Comparison of ENCODE assay signal across 8 cellular contexts in genomic region chr6:10414766-10415592, GRCh38. TPM values are rescaled to one million over a fixed set of nuclear protein-coding genes. Genes with fewer than 3 reads are reported as not detected.
DNase-seq lines count a peak whose midpoint lies in the region; ATAC-seq and TF ChIP-seq lines count a peak whose summit lies in the region.

Gene TFAP2A, minus strand, starts transcription at chr6:10415074. Its CDS starts 83 bp downstream, at chr6:10414991.

- H3K27ac ChIP-seq in colonic mucosa: no peak within 1 kb of the TSS

- no peak within 1 kb of the TSS for H3K9ac ChIP-seq in colonic mucosa (ENCODE audit: low read depth in 2 of 2, low read length in 2 of 2)

- no peaks in the 10 kb centered on the region for H3K36me3 ChIP-seq in colonic mucosa

- TF ChIP-seq CTCF in fibroblast of villous mesenchyme (IDR thresholded peaks at IDR 0.05; ENCODE audit: insufficient read depth, low read depth, low read length) (peak; percentile 7), colonic mucosa (IDR thresholded peaks at IDR 0.05) (no peak)

- H3K27me3 ChIP-seq in colonic mucosa: peaks cover 97% of the 10 kb centered on the region

- peaks cover 7% of the 10 kb centered on the region for H3K4me1 ChIP-seq in colonic mucosa

- peak within 1 kb of the TSS; percentile 80 to 87 for H3K4me3 Mint-ChIP-seq in stimulated activated naive CD8-positive, alpha-beta T cell treated with anti-CD3 and anti-CD28 coated beads, Interleukin-15, amount 100 ng/mL, for 72 hours

- H3K9me3 ChIP-seq in colonic mucosa: no peaks in the 10 kb centered on the region

- ATAC-seq in SK-N-SH treated with all-trans-retinoic acid at 6 μM for 48 hours (peak; percentile 17; the same call in 2 of the 3 replicates), GM18867 (IDR thresholded peaks at IDR 0.05; ENCODE audit: unreplicated experiment) (no peak)
- no peak for ATAC-seq in stimulated activated naive CD8-positive, alpha-beta T cell treated with anti-CD3 and anti-CD28 coated beads, Interleukin-15, amount 100 ng/mL, for 72 hours

- H3K9me3 Mint-ChIP-seq in stimulated activated naive CD8-positive, alpha-beta T cell treated with anti-CD3 and anti-CD28 coated beads, Interleukin-15, amount 100 ng/mL, for 72 hours: peaks cover 7 to 20% of the 10 kb centered on the region in 2 donors

- peaks cover 100% of the 10 kb centered on the region for H3K27me3 Mint-ChIP-seq in stimulated activated naive CD8-positive, alpha-beta T cell treated with anti-CD3 and anti-CD28 coated beads, Interleukin-15, amount 100 ng/mL, for 72 hours

- H3K4me3 ChIP-seq in fibroblast of villous mesenchyme (ENCODE audit: low read depth, low read length) (peak within 1 kb of the TSS; percentile 32), colonic mucosa (no peak within 1 kb of the TSS)

- DNase-seq in activated CD4-positive, alpha-beta T cell treated with anti-CD3 and anti-CD28 coated beads for 48 hours: peak; percentile 11
- DNase-seq in activated CD4-positive, alpha-beta T cell treated with anti-CD3 and anti-CD28 coated beads for 4 hours: no peak
- peak; percentile 20 for DNase-seq in fibroblast of villous mesenchyme (ENCODE audit: low read depth)
- no peak for DNase-seq in stimulated activated naive CD8-positive, alpha-beta T cell treated with anti-CD3 and anti-CD28 coated beads, Interleukin-15, amount 100 ng/mL, for 72 hours
- DNase-seq in colonic mucosa: no peak
- DNase-seq in stimulated activated CD4-positive, alpha-beta T cell treated with anti-CD3 and anti-CD28 coated beads, Interleukin-2, amount 100 ng/mL, for 24 hours: no peak

- H3K4me1 Mint-ChIP-seq in stimulated activated naive CD8-positive, alpha-beta T cell treated with anti-CD3 and anti-CD28 coated beads, Interleukin-15, amount 100 ng/mL, for 72 hours: peaks cover 80% of the 10 kb centered on the region

- intact Hi-C loops in colonic mucosa (cut with DNase I): no loop called here

- no peak within 1 kb of the TSS for H3K27ac Mint-ChIP-seq in stimulated activated naive CD8-positive, alpha-beta T cell treated with anti-CD3 and anti-CD28 coated beads, Interleukin-15, amount 100 ng/mL, for 72 hours

TF ChIP-seq in SK-N-SH treated with all-trans-retinoic acid at 6 μM for 48 hours, 23 proteins besides CTCF, POLR2A, EP300 and RAD21:
- no peak for TF ChIP-seq TCF4 (CRISPR knock-in tag; IDR thresholded peaks at IDR 0.05; ENCODE audit: borderline replicate concordance)
- TF ChIP-seq ZNF8 (CRISPR knock-in tag; IDR thresholded peaks at IDR 0.05): no peak
- TF ChIP-seq ZC3H10 (CRISPR knock-in tag; IDR thresholded peaks at IDR 0.05): no peak
- no peak for TF ChIP-seq CSDC2 (CRISPR knock-in tag; IDR thresholded peaks at IDR 0.05)
- no peak for TF ChIP-seq ZNF70 (CRISPR knock-in tag; IDR thresholded peaks at IDR 0.05)
- no peak for TF ChIP-seq PPARA (CRISPR knock-in tag; IDR thresholded peaks at IDR 0.05; ENCODE audit: borderline replicate concordance)
- TF ChIP-seq CSRNP3 (CRISPR knock-in tag; IDR thresholded peaks at IDR 0.05): no peak
- no peak for TF ChIP-seq ISL1 (CRISPR knock-in tag; IDR thresholded peaks at IDR 0.05)
- TF ChIP-seq POU6F1 (CRISPR knock-in tag; IDR thresholded peaks at IDR 0.05; ENCODE audit: borderline replicate concordance, low read depth): no peak
- TF ChIP-seq PATZ1 (CRISPR knock-in tag; IDR thresholded peaks at IDR 0.05; ENCODE audit: borderline replicate concordance): no peak
TF ChIP-seq in SK-N-SH treated with all-trans-retinoic acid at 6 μM for 48 hours: peak in this region for 0.

RNA-seq across cellular contexts. Expression of gene TFAP2A, which starts in this region (rescaled TPM):
- total RNA-seq in fibroblast of villous mesenchyme (2.6 and 13.8 TPM in 2 replicates), colonic mucosa (under 1 TPM; 0.27 to 0.99 TPM)

Comparison
In these comparisons a context has a peak if more than half of its experiments do, and no peak if none do; other contexts are left out.
1. DNase-seq: peak in activated CD4-positive, alpha-beta T cell treated with anti-CD3 and anti-CD28 coated beads for 48 hours (single experiment) and fibroblast of villous mesenchyme (single experiment); none in activated CD4-positive, alpha-beta T cell treated with anti-CD3 and anti-CD28 coated beads for 4 hours (0 of 2), stimulated activated naive CD8-positive, alpha-beta T cell treated with anti-CD3 and anti-CD28 coated beads, Interleukin-15, amount 100 ng/mL, for 72 hours (0 of 2), colonic mucosa (single experiment) and stimulated activated CD4-positive, alpha-beta T cell treated with anti-CD3 and anti-CD28 coated beads, Interleukin-2, amount 100 ng/mL, for 24 hours (0 of 2).